1 cellular context compared by ENCODE assay signal in genomic region chr11:95222817-95223216, GRCh38.
TF ChIP-seq lines count a peak whose summit lies in the region.

No MANE protein-coding gene starts in this region.

TF ChIP-seq in K562, 482 proteins besides CTCF, POLR2A, EP300 and RAD21 (continued from another document):
- no peak for TF ChIP-seq SFPQ (IDR thresholded peaks at IDR 0.05; ENCODE audit: low read depth, low read length)
- TF ChIP-seq SPI1 (IDR thresholded peaks at IDR 0.05; ENCODE audit: borderline replicate concordance, low read depth, low read length), result peak; percentile 70
- TF ChIP-seq FOXO4 (CRISPR knock-in tag; IDR thresholded peaks at IDR 0.05), result no peak
- TF ChIP-seq ZNF551 (CRISPR knock-in tag; IDR thresholded peaks at IDR 0.05), result no peak
- TF ChIP-seq CSDE1 (IDR thresholded peaks at IDR 0.05), result no peak
- TF ChIP-seq ZKSCAN8 (CRISPR knock-in tag; IDR thresholded peaks at IDR 0.05), result no peak
- no peak for TF ChIP-seq HDAC3 (IDR thresholded peaks at IDR 0.05; ENCODE audit: borderline replicate concordance, partially characterized antibody)
- TF ChIP-seq, protein P1, sequence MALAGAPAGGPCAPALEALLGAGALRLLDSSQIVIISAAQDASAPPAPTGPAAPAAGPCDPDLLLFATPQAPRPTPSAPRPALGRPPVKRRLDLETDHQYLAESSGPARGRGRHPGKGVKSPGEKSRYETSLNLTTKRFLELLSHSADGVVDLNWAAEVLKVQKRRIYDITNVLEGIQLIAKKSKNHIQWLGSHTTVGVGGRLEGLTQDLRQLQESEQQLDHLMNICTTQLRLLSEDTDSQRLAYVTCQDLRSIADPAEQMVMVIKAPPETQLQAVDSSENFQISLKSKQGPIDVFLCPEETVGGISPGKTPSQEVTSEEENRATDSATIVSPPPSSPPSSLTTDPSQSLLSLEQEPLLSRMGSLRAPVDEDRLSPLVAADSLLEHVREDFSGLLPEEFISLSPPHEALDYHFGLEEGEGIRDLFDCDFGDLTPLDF (CRISPR knock-in tag; IDR thresholded peaks at IDR 0.05), result no peak
- no peak for TF ChIP-seq ZNF184 (CRISPR knock-in tag; IDR thresholded peaks at IDR 0.05)
- TF ChIP-seq, protein P2, sequence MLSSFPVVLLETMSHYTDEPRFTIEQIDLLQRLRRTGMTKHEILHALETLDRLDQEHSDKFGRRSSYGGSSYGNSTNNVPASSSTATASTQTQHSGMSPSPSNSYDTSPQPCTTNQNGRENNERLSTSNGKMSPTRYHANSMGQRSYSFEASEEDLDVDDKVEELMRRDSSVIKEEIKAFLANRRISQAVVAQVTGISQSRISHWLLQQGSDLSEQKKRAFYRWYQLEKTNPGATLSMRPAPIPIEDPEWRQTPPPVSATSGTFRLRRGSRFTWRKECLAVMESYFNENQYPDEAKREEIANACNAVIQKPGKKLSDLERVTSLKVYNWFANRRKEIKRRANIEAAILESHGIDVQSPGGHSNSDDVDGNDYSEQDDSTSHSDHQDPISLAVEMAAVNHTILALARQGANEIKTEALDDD (IDR thresholded peaks at IDR 0.05), result peak; percentile 55; the same call in 1 of the 2 replicates
- no peak for TF ChIP-seq NFATC3 (IDR thresholded peaks at IDR 0.05)
- no peak for TF ChIP-seq ZNF311 (CRISPR knock-in tag; IDR thresholded peaks at IDR 0.05)
- peak in 1 of 2 experiments; percentile 90; a peak in 3 of 4 replicates for TF ChIP-seq FOXA3 (CRISPR knock-in tag; conservative IDR thresholded peaks at IDR 0.05 in 1 of 2, IDR thresholded peaks at IDR 0.05 in 1 of 2)
- TF ChIP-seq SAFB2 (IDR thresholded peaks at IDR 0.05; ENCODE audit: borderline replicate concordance, low read depth, low read length, severe bottlenecking), result no peak
